18 cellular contexts compared by ENCODE assay signal in genomic region chr3:188721312-188721711, GRCh38.
DNase-seq lines count a peak whose midpoint lies in the region; ATAC-seq, FAIRE-seq and TF ChIP-seq lines count a peak whose summit lies in the region.
"Had no signal": no experiment of that assay in that cellular context is flagged by ENCODE, and none has a peak within 500 bp of the region (broad histone marks: within the 10 kb centered on the region; RNA-seq: fewer than 3 reads in every experiment).

No MANE protein-coding gene starts in this region.

- no peak overlapping the region for H4K91ac ChIP-seq in H9 (ENCODE audit: insufficient read length, low read depth, low read length)

- no peaks in the 10 kb centered on the region for H3K79me1 ChIP-seq in H9 (ENCODE audit: insufficient read depth, low read depth, low read length, poor library complexity, severe bottlenecking)

- H3K4me2 ChIP-seq in H9 (ENCODE audit: insufficient read depth, insufficient read length, low read length), result no peak overlapping the region
- H3K4me2 ChIP-seq in HepG2 (ENCODE audit: low read depth, low read length), result no peak overlapping the region

- POLR2A ChIA-PET in WTC11 (lab: Charles Lee) (no interaction called here), HepG2 (lab: Yijun Ruan, JAX) (interaction anchor here (1.3 to 1.7 kb wide), 3 partner anchors 23 to 426 kb away, joined by 4 to 16 read pairs (median 4); no protein-coding TSS in a partner anchor)
- POLR2A ChIA-PET in activated CD4-positive, alpha-beta T cell treated with anti-CD3 and anti-CD28 coated beads for 36 hours (lab: Charles Lee), result no interaction called here

- H3K18ac ChIP-seq in H9 (ENCODE audit: insufficient read length, low read depth, low read length), result no peak overlapping the region

- H2BK12ac ChIP-seq in H9 (ENCODE audit: insufficient read length, low read depth, low read length), result no peak overlapping the region

- peak overlapping the region; percentile 60 for H2BK20ac ChIP-seq in H9 (ENCODE audit: low read depth, low read length, poor library complexity, severe bottlenecking)

- FAIRE-seq in HepG2 (lab: Jason Lieb, UNC), result no peak
- FAIRE-seq in small intestine (lab: Jason Lieb, UNC), result no peak
- FAIRE-seq: A204.1, H1, HTR-8/SVneo had no signal

- H2AFZ ChIP-seq in H9 (ENCODE audit: low read length) (no peak overlapping the region), HepG2 (ENCODE audit: low read length) (no peak overlapping the region)

- H2BK5ac ChIP-seq in H9 (ENCODE audit: insufficient read length, low read length), result no peak overlapping the region

- no peaks in the 10 kb centered on the region for H3K4me1 ChIP-seq in H9 (ENCODE audit: insufficient read depth, low read length)
- peaks cover 47% of the 10 kb centered on the region for H3K4me1 ChIP-seq in HepG2 (ENCODE audit: insufficient read depth, low read length)
- peaks cover 0 to 3% of the 10 kb centered on the region in 2 donors for H3K4me1 ChIP-seq in small intestine (ENCODE audit: control insufficient read depth in 2 of 2, insufficient read depth in 1 of 2, low read depth in 1 of 2, low read length in 1 of 2)
- H3K4me1 ChIP-seq: HAP-1 had no signal

- H4K8ac ChIP-seq in H9 (replicated peaks; ENCODE audit: insufficient read length, low read depth, low read length), result no peak overlapping the region

- H4K20me1 ChIP-seq in H9 (ENCODE audit: control insufficient read depth, insufficient read depth, insufficient read length), result no peaks in the 10 kb centered on the region
- H4K20me1 ChIP-seq in HepG2 (ENCODE audit: insufficient read depth, low read length), result no peaks in the 10 kb centered on the region

- H3K9me3 Mint-ChIP-seq in H9, result no peaks in the 10 kb centered on the region
- no peaks in the 10 kb centered on the region for H3K9me3 Mint-ChIP-seq in WTC11
- H3K9me3 Mint-ChIP-seq in activated CD4-positive, alpha-beta T cell treated with anti-CD3 and anti-CD28 coated beads for 36 hours (ENCODE audit: low read depth), result no peaks in the 10 kb centered on the region
- H3K9me3 Mint-ChIP-seq: CD4-positive, alpha-beta T cell; IgD-negative memory B cell had no signal

- H3T11ph ChIP-seq in H9 (ENCODE audit: low read length), result no peak overlapping the region

- no peak overlapping the region for H3K4me3 ChIP-seq in HepG2 (replicated peaks in 1 of 3; ENCODE audit: insufficient read depth in 1 of 3, low read depth in 2 of 3, low read length in 3 of 3)
- no peak overlapping the region for H3K4me3 ChIP-seq in small intestine (ENCODE audit: low read depth in 1 of 2, low read length in 2 of 2)
- H3K4me3 ChIP-seq: HAP-1 had no signal

- H3K9ac ChIP-seq in H9 (ENCODE audit: extremely low read depth, insufficient read length, low read length) (no peak overlapping the region), HepG2 (ENCODE audit: insufficient read depth, low read depth, low read length) (no peak overlapping the region)

- H3K23ac ChIP-seq in H9 (ENCODE audit: insufficient read length, low read depth, low read length), result no peak overlapping the region

- no peak for TF ChIP-seq POLR2A in HepG2 (IDR thresholded peaks at IDR 0.05; ENCODE audit: insufficient read depth in 1 of 2, low read depth in 2 of 2, low read length in 2 of 2)

- no CpG with 5 or more reads among the region's 4 CpGs for WGBS in H9 (ENCODE audit: extremely low coverage, insufficient read length, low lambda C conversion rate)
- WGBS in HepG2 (ENCODE audit: low lambda C conversion rate), result 65% methylated on average over 4 of the region's 4 CpGs
- WGBS in small intestine, 3 donors, result 96 to 98% (median 98%) methylated on average over 4 of the region's 4 CpGs

- no peak overlapping the region for H2BK15ac ChIP-seq in H9 (ENCODE audit: low read depth, low read length)

- H3K27me3 Mint-ChIP-seq in H9 (ENCODE audit: low read depth) (no peaks in the 10 kb centered on the region; the same call in 1 of the 2 replicates), WTC11 (ENCODE audit: low read depth) (no peaks in the 10 kb centered on the region)
- peaks cover 12% of the 10 kb centered on the region for H3K27me3 Mint-ChIP-seq in activated CD4-positive, alpha-beta T cell treated with anti-CD3 and anti-CD28 coated beads for 36 hours
- H3K27me3 Mint-ChIP-seq: CD4-positive, alpha-beta T cell; IgD-negative memory B cell had no signal

- H4K5ac ChIP-seq in H9 (ENCODE audit: insufficient read length, low read depth, low read length), result no peak overlapping the region

- TF ChIP-seq CTCF in H9 (conservative IDR thresholded peaks at IDR 0.05), result no peak
- TF ChIP-seq CTCF in WTC11 (IDR thresholded peaks at IDR 0.05), result no peak
- no peak for TF ChIP-seq CTCF in HepG2 (CRISPR knock-in tag; IDR thresholded peaks at IDR 0.05)

- no peaks in the 10 kb centered on the region for H3K23me2 ChIP-seq in H9 (ENCODE audit: insufficient read length, low read depth, low read length, poor library complexity, severe bottlenecking)

- no peak overlapping the region for H3K14ac ChIP-seq in H9 (ENCODE audit: insufficient read depth, low read length)

- no peaks in the 10 kb centered on the region; the same call in 1 of the 2 replicates for H3K27me3 ChIP-seq in H9 (ENCODE audit: insufficient read depth, low read length)
- H3K27me3 ChIP-seq in HepG2 (ENCODE audit: control insufficient read depth in 1 of 2, insufficient read depth in 2 of 2, low read length in 2 of 2), result no peaks in the 10 kb centered on the region
- H3K27me3 ChIP-seq in small intestine (ENCODE audit: control insufficient read depth in 2 of 2, insufficient read depth in 2 of 2, low read length in 2 of 2), result no peaks in the 10 kb centered on the region

- H3K9me3 ChIP-seq in H9 (ENCODE audit: control insufficient read depth, low read depth, low read length), result no peaks in the 10 kb centered on the region
- no peaks in the 10 kb centered on the region for H3K9me3 ChIP-seq in HepG2 (ENCODE audit: low read length)
- no peaks in the 10 kb centered on the region for H3K9me3 ChIP-seq in small intestine (ENCODE audit: control insufficient read depth, low read depth)
- H3K9me3 ChIP-seq: HAP-1 had no signal

- no peak overlapping the region for H3K4me3 Mint-ChIP-seq in H9
- no peak overlapping the region for H3K4me3 Mint-ChIP-seq in WTC11
- no peak overlapping the region for H3K4me3 Mint-ChIP-seq in activated CD4-positive, alpha-beta T cell treated with anti-CD3 and anti-CD28 coated beads for 36 hours
- H3K4me3 Mint-ChIP-seq: CD4-positive, alpha-beta T cell; IgD-negative memory B cell had no signal

- H3K27ac ChIP-seq in H9 (ENCODE audit: insufficient read length, low read depth, low read length) (no peak overlapping the region), HepG2 (ENCODE audit: extremely low read length, insufficient read depth, low read length) (peak overlapping the region; percentile 78), small intestine (ENCODE audit: low read depth in 1 of 2, low read length in 1 of 2) (no peak overlapping the region)
- H3K27ac ChIP-seq: C4-2B had no signal

- ATAC-seq in WTC11 (no peak), HepG2 (peak; percentile 34; the same call in 1 of the 3 replicates), HG03432 (IDR thresholded peaks at IDR 0.05; ENCODE audit: unreplicated experiment) (no peak)
- ATAC-seq in activated CD4-positive, alpha-beta T cell treated with anti-CD3 and anti-CD28 coated beads for 36 hours, result no peak

- no peak overlapping the region for H2BK120ac ChIP-seq in H9 (ENCODE audit: low read depth, low read length, poor library complexity, severe bottlenecking)

- H3K27ac Mint-ChIP-seq in H9 (no peak overlapping the region), WTC11 (no peak overlapping the region)
- no peak overlapping the region for H3K27ac Mint-ChIP-seq in activated CD4-positive, alpha-beta T cell treated with anti-CD3 and anti-CD28 coated beads for 36 hours
- H3K27ac Mint-ChIP-seq: CD4-positive, alpha-beta T cell; IgD-negative memory B cell had no signal

- CTCF ChIA-PET in WTC11 (lab: Charles Lee) (no interaction called here), HepG2 (lab: Yijun Ruan, JAX; ENCODE audit: low intra/inter-chr PET ratio, low total read pairs) (no interaction called here)
- CTCF ChIA-PET in activated CD4-positive, alpha-beta T cell treated with anti-CD3 and anti-CD28 coated beads for 36 hours (lab: Charles Lee), result interaction anchor here (0.6 to 1.2 kb wide), 4 partner anchors 10 to 232 kb away, joined by 3 to 4 read pairs (median 4); no protein-coding TSS in a partner anchor

- H3K4ac ChIP-seq in H9 (ENCODE audit: low read depth, low read length), result no peak overlapping the region

- DNase-seq in H9 (no peak), WTC11 (ENCODE audit: low spot score) (no peak), HepG2 (ENCODE audit: low spot score) (no peak), NCI-H748 (lab: John Stamatoyannopoulos, UW; ENCODE audit: unreplicated experiment) (no peak), small intestine (no peak)
- DNase-seq in activated CD4-positive, alpha-beta T cell treated with anti-CD3 and anti-CD28 coated beads for 36 hours, result no peak
- DNase-seq: AML-193; CD4-positive, alpha-beta T cell; DMS79; GF-D8; KBM-7 had no signal

- no peaks in the 10 kb centered on the region for H3K79me2 ChIP-seq in H9 (ENCODE audit: insufficient read depth, low read length)
- H3K79me2 ChIP-seq in HepG2 (ENCODE audit: insufficient read depth, low read length), result no peaks in the 10 kb centered on the region

- intact Hi-C loops in HepG2 (cut with micrococcal nuclease; ENCODE audit: unreplicated experiment), result loop anchor here (10.0 kb wide), 1 partner anchor 107 kb away; no protein-coding TSS in a partner anchor
- intact Hi-C loops in activated CD4-positive, alpha-beta T cell treated with anti-CD3 and anti-CD28 coated beads for 36 hours (cut with DNase I, micrococcal nuclease), result loop anchor here in 1 of 2 experiments (10.0 kb wide), 1 partner anchor 193 kb away; no protein-coding TSS in a partner anchor

- no peaks in the 10 kb centered on the region for H3K4me1 Mint-ChIP-seq in H9
- no peaks in the 10 kb centered on the region for H3K4me1 Mint-ChIP-seq in WTC11
- H3K4me1 Mint-ChIP-seq in activated CD4-positive, alpha-beta T cell treated with anti-CD3 and anti-CD28 coated beads for 36 hours, result peaks cover 44% of the 10 kb centered on the region

- no peak overlapping the region for H3K56ac ChIP-seq in H9 (ENCODE audit: insufficient read length, low read depth, low read length)

- BruUV-seq in HepG2 (replicated peaks; lab: Mats Ljungman, UMichigan), result no TSS peak

- in situ Hi-C loops in HepG2 (cut with HindIII; ENCODE audit: extremely low pct_ligation_motif_present, low pct_unique_long_range_greater_than_20kb), result no loop called here

- no peaks in the 10 kb centered on the region for H3K36me3 Mint-ChIP-seq in H9 (ENCODE audit: insufficient read depth in 1 of 3, low read depth in 3 of 3)
- no peaks in the 10 kb centered on the region for H3K36me3 Mint-ChIP-seq in WTC11
- no peaks in the 10 kb centered on the region for H3K36me3 Mint-ChIP-seq in activated CD4-positive, alpha-beta T cell treated with anti-CD3 and anti-CD28 coated beads for 36 hours (ENCODE audit: low read depth)
- H3K36me3 Mint-ChIP-seq: IgD-negative memory B cell had no signal

- H2AK5ac ChIP-seq in H9 (ENCODE audit: insufficient read length, low read length), result no peak overlapping the region

- no peaks in the 10 kb centered on the region; a peak in 2 of 5 replicates for H3K36me3 ChIP-seq in HepG2 (replicated peaks in 1 of 2; ENCODE audit: control insufficient read depth in 1 of 2, insufficient read depth in 2 of 2, low read length in 2 of 2)
- H3K36me3 ChIP-seq in small intestine (ENCODE audit: control insufficient read depth in 2 of 2, insufficient read depth in 2 of 2, low read length in 2 of 2), result no peaks in the 10 kb centered on the region
- H3K36me3 ChIP-seq: HAP-1 had no signal

- TF ChIP-seq EP300 in HepG2 (IDR thresholded peaks at IDR 0.05; ENCODE audit: low read depth in 2 of 2, low read length in 2 of 2), result peak in 1 of 2 experiments; percentile 33; a peak in 1 of 4 replicates
- TF ChIP-seq EP300 in HepG2 (CRISPR knock-in tag; IDR thresholded peaks at IDR 0.05; ENCODE audit: borderline replicate concordance), result no peak

- no peak for TF ChIP-seq RAD21 in HepG2 (CRISPR knock-in tag; IDR thresholded peaks at IDR 0.05)
